In the genomic region with DNA sequence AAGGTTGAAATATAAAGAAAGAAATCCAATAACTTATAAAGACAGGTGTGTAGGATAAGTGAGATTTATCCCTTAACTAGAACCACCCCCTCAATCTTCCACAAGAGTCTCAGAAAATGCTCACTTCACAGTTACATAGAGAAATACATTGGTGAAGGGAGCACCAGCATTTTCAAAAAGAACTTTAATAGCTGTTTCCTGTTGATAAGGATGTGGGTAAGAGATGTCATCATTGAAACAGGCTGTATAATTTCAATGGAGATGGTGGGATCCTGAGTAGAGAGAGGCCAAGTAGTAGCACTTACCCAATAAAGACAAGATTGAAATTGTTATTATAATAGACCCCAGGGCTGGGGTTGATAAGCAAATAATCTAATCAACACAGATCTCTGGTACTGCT, we compare ENCODE assay signal across 2 cellular contexts.
TF ChIP-seq lines count a peak whose summit lies in the region.

No MANE protein-coding gene starts in this region.

TF ChIP-seq in SK-N-SH, 30 proteins besides CTCF, POLR2A, EP300 and RAD21 (continued from another document):
- TF ChIP-seq, protein P1, sequence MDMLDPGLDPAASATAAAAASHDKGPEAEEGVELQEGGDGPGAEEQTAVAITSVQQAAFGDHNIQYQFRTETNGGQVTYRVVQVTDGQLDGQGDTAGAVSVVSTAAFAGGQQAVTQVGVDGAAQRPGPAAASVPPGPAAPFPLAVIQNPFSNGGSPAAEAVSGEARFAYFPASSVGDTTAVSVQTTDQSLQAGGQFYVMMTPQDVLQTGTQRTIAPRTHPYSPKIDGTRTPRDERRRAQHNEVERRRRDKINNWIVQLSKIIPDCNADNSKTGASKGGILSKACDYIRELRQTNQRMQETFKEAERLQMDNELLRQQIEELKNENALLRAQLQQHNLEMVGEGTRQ (IDR thresholded peaks at IDR 0.05; ENCODE audit: borderline replicate concordance, low read depth, low read length), result no peak
- TF ChIP-seq PBX3 (IDR thresholded peaks at IDR 0.05), result no peak
- no peak for TF ChIP-seq SIN3A (IDR thresholded peaks at IDR 0.05; ENCODE audit: borderline replicate concordance, low read depth, low read length)
- no peak for TF ChIP-seq FOXJ3 (CRISPR knock-in tag; IDR thresholded peaks at IDR 0.05)

TF ChIP-seq in SK-N-SH treated with all-trans-retinoic acid at 6 μM for 48 hours, 23 proteins besides CTCF, POLR2A, EP300 and RAD21 (continued from another document):
- TF ChIP-seq, protein P2, sequence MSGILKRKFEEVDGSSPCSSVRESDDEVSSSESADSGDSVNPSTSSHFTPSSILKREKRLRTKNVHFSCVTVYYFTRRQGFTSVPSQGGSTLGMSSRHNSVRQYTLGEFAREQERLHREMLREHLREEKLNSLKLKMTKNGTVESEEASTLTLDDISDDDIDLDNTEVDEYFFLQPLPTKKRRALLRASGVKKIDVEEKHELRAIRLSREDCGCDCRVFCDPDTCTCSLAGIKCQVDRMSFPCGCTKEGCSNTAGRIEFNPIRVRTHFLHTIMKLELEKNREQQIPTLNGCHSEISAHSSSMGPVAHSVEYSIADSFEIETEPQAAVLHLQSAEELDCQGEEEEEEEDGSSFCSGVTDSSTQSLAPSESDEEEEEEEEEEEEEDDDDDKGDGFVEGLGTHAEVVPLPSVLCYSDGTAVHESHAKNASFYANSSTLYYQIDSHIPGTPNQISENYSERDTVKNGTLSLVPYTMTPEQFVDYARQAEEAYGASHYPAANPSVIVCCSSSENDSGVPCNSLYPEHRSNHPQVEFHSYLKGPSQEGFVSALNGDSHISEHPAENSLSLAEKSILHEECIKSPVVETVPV (CRISPR knock-in tag; IDR thresholded peaks at IDR 0.05), result no peak
- no peak for TF ChIP-seq CSDC2 (CRISPR knock-in tag; IDR thresholded peaks at IDR 0.05)
- TF ChIP-seq SNAI2 (CRISPR knock-in tag; IDR thresholded peaks at IDR 0.05), result no peak
- no peak for TF ChIP-seq ESRRG (CRISPR knock-in tag; IDR thresholded peaks at IDR 0.05)
- no peak for TF ChIP-seq ZFP3 (CRISPR knock-in tag; IDR thresholded peaks at IDR 0.05)
- TF ChIP-seq TCF4 (CRISPR knock-in tag; IDR thresholded peaks at IDR 0.05; ENCODE audit: borderline replicate concordance), result no peak; the same call in 1 of the 2 replicates
- TF ChIP-seq POU6F1 (CRISPR knock-in tag; IDR thresholded peaks at IDR 0.05; ENCODE audit: borderline replicate concordance, low read depth), result no peak
- TF ChIP-seq BACH2 (CRISPR knock-in tag; IDR thresholded peaks at IDR 0.05; ENCODE audit: borderline replicate concordance), result no peak
- no peak for TF ChIP-seq ISL1 (CRISPR knock-in tag; IDR thresholded peaks at IDR 0.05)
- no peak for TF ChIP-seq ZNF70 (CRISPR knock-in tag; IDR thresholded peaks at IDR 0.05)
- no peak for TF ChIP-seq TOX (CRISPR knock-in tag; IDR thresholded peaks at IDR 0.05; ENCODE audit: borderline replicate concordance)
- no peak for TF ChIP-seq ZC3H10 (CRISPR knock-in tag; IDR thresholded peaks at IDR 0.05)
- TF ChIP-seq, protein P3, sequence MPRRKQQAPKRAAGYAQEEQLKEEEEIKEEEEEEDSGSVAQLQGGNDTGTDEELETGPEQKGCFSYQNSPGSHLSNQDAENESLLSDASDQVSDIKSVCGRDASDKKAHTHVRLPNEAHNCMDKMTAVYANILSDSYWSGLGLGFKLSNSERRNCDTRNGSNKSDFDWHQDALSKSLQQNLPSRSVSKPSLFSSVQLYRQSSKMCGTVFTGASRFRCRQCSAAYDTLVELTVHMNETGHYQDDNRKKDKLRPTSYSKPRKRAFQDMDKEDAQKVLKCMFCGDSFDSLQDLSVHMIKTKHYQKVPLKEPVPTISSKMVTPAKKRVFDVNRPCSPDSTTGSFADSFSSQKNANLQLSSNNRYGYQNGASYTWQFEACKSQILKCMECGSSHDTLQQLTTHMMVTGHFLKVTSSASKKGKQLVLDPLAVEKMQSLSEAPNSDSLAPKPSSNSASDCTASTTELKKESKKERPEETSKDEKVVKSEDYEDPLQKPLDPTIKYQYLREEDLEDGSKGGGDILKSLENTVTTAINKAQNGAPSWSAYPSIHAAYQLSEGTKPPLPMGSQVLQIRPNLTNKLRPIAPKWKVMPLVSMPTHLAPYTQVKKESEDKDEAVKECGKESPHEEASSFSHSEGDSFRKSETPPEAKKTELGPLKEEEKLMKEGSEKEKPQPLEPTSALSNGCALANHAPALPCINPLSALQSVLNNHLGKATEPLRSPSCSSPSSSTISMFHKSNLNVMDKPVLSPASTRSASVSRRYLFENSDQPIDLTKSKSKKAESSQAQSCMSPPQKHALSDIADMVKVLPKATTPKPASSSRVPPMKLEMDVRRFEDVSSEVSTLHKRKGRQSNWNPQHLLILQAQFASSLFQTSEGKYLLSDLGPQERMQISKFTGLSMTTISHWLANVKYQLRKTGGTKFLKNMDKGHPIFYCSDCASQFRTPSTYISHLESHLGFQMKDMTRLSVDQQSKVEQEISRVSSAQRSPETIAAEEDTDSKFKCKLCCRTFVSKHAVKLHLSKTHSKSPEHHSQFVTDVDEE (CRISPR knock-in tag; IDR thresholded peaks at IDR 0.05), result no peak
- TF ChIP-seq, protein P4, sequence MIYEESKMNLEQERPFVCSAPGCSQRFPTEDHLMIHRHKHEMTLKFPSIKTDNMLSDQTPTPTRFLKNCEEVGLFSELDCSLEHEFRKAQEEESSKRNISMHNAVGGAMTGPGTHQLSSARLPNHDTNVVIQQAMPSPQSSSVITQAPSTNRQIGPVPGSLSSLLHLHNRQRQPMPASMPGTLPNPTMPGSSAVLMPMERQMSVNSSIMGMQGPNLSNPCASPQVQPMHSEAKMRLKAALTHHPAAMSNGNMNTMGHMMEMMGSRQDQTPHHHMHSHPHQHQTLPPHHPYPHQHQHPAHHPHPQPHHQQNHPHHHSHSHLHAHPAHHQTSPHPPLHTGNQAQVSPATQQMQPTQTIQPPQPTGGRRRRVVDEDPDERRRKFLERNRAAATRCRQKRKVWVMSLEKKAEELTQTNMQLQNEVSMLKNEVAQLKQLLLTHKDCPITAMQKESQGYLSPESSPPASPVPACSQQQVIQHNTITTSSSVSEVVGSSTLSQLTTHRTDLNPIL (CRISPR knock-in tag; IDR thresholded peaks at IDR 0.05; ENCODE audit: low read depth), result no peak
